ENCODE assay signal across 2 cellular contexts in the genomic region with DNA sequence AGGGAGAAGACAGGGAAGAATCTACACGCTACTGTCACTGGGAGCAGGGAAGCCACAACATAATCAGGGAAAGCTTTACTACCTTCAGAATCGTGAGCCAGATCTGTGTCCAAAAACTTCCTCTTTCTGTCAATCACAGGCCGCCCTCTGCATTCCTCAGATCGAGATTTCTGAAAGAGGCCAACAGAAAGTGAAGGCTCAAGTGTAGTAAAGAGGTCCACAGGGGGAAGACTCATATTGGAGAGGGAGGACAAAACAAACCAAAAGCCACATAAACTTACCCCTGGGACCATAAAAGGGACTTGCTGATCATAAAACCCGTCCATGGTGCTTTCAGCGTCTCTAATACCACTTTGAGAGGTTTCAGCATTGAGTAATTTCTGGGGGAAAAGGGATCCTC.
TF ChIP-seq lines count a peak whose summit lies in the region.

No MANE protein-coding gene starts in this region.

TF ChIP-seq in HEK293, 187 proteins besides CTCF, POLR2A, EP300 and RAD21 (continued from another document and continues in another):
- TF ChIP-seq ZNF132 (tag by site-specific recombination; IDR thresholded peaks at IDR 0.05; ENCODE audit: borderline replicate concordance): no peak
- TF ChIP-seq ZNF624 (tag by site-specific recombination; IDR thresholded peaks at IDR 0.05): no peak
- TF ChIP-seq ZNF146 (tag by site-specific recombination; IDR thresholded peaks at IDR 0.05): no peak
- TF ChIP-seq, protein P1, sequence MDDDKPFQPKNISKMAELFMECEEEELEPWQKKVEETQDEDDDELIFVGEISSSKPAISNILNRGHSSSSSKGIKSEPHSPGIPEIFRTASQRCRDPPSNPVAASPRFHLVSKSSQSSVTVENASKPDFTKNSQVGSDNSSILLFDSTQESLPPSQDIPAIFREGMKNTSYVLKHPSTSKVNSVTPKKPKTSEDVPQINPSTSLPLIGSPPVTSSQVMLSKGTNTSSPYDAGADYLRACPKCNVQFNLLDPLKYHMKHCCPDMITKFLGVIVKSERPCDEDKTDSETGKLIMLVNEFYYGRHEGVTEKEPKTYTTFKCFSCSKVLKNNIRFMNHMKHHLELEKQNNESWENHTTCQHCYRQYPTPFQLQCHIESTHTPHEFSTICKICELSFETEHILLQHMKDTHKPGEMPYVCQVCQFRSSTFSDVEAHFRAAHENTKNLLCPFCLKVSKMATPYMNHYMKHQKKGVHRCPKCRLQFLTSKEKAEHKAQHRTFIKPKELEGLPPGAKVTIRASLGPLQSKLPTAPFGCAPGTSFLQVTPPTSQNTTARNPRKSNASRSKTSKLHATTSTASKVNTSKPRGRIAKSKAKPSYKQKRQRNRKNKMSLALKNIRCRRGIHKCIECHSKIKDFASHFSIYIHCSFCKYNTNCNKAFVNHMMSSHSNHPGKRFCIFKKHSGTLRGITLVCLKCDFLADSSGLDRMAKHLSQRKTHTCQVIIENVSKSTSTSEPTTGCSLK (tag by site-specific recombination; IDR thresholded peaks at IDR 0.05): no peak
- TF ChIP-seq ZNF571 (tag by site-specific recombination; IDR thresholded peaks at IDR 0.05): no peak
- TF ChIP-seq ZNF394 (tag by site-specific recombination; IDR thresholded peaks at IDR 0.05; ENCODE audit: borderline replicate concordance): peak; percentile 32; the same call in 1 of the 2 replicates
- TF ChIP-seq, protein P2, sequence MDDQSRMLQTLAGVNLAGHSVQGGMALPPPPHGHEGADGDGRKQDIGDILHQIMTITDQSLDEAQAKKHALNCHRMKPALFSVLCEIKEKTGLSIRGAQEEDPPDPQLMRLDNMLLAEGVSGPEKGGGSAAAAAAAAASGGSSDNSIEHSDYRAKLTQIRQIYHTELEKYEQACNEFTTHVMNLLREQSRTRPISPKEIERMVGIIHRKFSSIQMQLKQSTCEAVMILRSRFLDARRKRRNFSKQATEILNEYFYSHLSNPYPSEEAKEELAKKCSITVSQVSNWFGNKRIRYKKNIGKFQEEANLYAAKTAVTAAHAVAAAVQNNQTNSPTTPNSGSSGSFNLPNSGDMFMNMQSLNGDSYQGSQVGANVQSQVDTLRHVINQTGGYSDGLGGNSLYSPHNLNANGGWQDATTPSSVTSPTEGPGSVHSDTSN (CRISPR knock-in tag; IDR thresholded peaks at IDR 0.05): no peak
- TF ChIP-seq ZNF223 (tag by site-specific recombination; IDR thresholded peaks at IDR 0.05): no peak
- no peak for TF ChIP-seq ZNF202 (tag by site-specific recombination; IDR thresholded peaks at IDR 0.05; ENCODE audit: borderline replicate concordance)
- no peak for TF ChIP-seq TCF7L2 (IDR thresholded peaks at IDR 0.05; ENCODE audit: borderline replicate concordance, low read depth, low read length)
- no peak for TF ChIP-seq ZNF221 (tag by site-specific recombination; IDR thresholded peaks at IDR 0.05; ENCODE audit: borderline replicate concordance)
- no peak for TF ChIP-seq ZNF768 (tag by site-specific recombination; IDR thresholded peaks at IDR 0.05)
- TF ChIP-seq MYNN (tag by site-specific recombination; IDR thresholded peaks at IDR 0.05; ENCODE audit: borderline replicate concordance): peak; percentile 97
- TF ChIP-seq ZNF211 (tag by site-specific recombination; IDR thresholded peaks at IDR 0.05; ENCODE audit: low read depth): no peak
- TF ChIP-seq ZNF214 (tag by site-specific recombination; IDR thresholded peaks at IDR 0.05; ENCODE audit: borderline replicate concordance): no peak
- no peak for TF ChIP-seq GLI4 (tag by site-specific recombination; IDR thresholded peaks at IDR 0.05)
- no peak for TF ChIP-seq ZNF2 (tag by site-specific recombination; IDR thresholded peaks at IDR 0.05)
- no peak for TF ChIP-seq ZNF548 (tag by site-specific recombination; IDR thresholded peaks at IDR 0.05)
- no peak for TF ChIP-seq ZNF501 (tag by site-specific recombination; IDR thresholded peaks at IDR 0.05)
- TF ChIP-seq ZNF10 (tag by site-specific recombination; IDR thresholded peaks at IDR 0.05): peak; percentile 71
- no peak for TF ChIP-seq ZNF121 (tag by site-specific recombination; IDR thresholded peaks at IDR 0.05)
- no peak for TF ChIP-seq ZNF133 (tag by site-specific recombination; IDR thresholded peaks at IDR 0.05)
- TF ChIP-seq, protein P3, sequence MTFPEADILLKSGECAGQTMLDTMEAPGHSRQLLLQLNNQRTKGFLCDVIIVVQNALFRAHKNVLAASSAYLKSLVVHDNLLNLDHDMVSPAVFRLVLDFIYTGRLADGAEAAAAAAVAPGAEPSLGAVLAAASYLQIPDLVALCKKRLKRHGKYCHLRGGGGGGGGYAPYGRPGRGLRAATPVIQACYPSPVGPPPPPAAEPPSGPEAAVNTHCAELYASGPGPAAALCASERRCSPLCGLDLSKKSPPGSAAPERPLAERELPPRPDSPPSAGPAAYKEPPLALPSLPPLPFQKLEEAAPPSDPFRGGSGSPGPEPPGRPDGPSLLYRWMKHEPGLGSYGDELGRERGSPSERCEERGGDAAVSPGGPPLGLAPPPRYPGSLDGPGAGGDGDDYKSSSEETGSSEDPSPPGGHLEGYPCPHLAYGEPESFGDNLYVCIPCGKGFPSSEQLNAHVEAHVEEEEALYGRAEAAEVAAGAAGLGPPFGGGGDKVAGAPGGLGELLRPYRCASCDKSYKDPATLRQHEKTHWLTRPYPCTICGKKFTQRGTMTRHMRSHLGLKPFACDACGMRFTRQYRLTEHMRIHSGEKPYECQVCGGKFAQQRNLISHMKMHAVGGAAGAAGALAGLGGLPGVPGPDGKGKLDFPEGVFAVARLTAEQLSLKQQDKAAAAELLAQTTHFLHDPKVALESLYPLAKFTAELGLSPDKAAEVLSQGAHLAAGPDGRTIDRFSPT (tag by site-specific recombination; IDR thresholded peaks at IDR 0.05): no peak
- no peak for TF ChIP-seq ZFP69B (tag by site-specific recombination; IDR thresholded peaks at IDR 0.05)
- no peak for TF ChIP-seq ZNF16 (tag by site-specific recombination; IDR thresholded peaks at IDR 0.05; ENCODE audit: low read depth)
- TF ChIP-seq, protein P4, sequence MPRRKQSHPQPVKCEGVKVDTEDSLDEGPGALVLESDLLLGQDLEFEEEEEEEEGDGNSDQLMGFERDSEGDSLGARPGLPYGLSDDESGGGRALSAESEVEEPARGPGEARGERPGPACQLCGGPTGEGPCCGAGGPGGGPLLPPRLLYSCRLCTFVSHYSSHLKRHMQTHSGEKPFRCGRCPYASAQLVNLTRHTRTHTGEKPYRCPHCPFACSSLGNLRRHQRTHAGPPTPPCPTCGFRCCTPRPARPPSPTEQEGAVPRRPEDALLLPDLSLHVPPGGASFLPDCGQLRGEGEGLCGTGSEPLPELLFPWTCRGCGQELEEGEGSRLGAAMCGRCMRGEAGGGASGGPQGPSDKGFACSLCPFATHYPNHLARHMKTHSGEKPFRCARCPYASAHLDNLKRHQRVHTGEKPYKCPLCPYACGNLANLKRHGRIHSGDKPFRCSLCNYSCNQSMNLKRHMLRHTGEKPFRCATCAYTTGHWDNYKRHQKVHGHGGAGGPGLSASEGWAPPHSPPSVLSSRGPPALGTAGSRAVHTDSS (tag by site-specific recombination; IDR thresholded peaks at IDR 0.05): no peak

TF ChIP-seq in PFSK-1, 5 proteins besides CTCF, POLR2A, EP300 and RAD21 (continued from another document):
- TF ChIP-seq, protein P5, sequence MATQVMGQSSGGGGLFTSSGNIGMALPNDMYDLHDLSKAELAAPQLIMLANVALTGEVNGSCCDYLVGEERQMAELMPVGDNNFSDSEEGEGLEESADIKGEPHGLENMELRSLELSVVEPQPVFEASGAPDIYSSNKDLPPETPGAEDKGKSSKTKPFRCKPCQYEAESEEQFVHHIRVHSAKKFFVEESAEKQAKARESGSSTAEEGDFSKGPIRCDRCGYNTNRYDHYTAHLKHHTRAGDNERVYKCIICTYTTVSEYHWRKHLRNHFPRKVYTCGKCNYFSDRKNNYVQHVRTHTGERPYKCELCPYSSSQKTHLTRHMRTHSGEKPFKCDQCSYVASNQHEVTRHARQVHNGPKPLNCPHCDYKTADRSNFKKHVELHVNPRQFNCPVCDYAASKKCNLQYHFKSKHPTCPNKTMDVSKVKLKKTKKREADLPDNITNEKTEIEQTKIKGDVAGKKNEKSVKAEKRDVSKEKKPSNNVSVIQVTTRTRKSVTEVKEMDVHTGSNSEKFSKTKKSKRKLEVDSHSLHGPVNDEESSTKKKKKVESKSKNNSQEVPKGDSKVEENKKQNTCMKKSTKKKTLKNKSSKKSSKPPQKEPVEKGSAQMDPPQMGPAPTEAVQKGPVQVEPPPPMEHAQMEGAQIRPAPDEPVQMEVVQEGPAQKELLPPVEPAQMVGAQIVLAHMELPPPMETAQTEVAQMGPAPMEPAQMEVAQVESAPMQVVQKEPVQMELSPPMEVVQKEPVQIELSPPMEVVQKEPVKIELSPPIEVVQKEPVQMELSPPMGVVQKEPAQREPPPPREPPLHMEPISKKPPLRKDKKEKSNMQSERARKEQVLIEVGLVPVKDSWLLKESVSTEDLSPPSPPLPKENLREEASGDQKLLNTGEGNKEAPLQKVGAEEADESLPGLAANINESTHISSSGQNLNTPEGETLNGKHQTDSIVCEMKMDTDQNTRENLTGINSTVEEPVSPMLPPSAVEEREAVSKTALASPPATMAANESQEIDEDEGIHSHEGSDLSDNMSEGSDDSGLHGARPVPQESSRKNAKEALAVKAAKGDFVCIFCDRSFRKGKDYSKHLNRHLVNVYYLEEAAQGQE (IDR thresholded peaks at IDR 0.05; ENCODE audit: insufficient read depth in 1 of 2, low read depth in 2 of 2, low read length in 2 of 2): peak in 1 of 2 experiments; percentile 17; a peak in 1 of 4 replicates
